ENCODE assay signal across 1 cellular context in genomic region chr9:35056571-35057270, GRCh38.
TF ChIP-seq lines count a peak whose summit lies in the region.

No MANE protein-coding gene starts in this region.

TF ChIP-seq in endothelial cell of umbilical vein, 7 proteins besides CTCF, POLR2A, EP300 and RAD21:
- no peak for TF ChIP-seq EZH2 (IDR thresholded peaks at IDR 0.05; ENCODE audit: borderline replicate concordance, low read depth, low read length, severe bottlenecking)
- TF ChIP-seq JUN (IDR thresholded peaks at IDR 0.05; ENCODE audit: borderline replicate concordance, insufficient read depth, insufficient read length, low read depth): no peak
- no peak for TF ChIP-seq GATA2 (IDR thresholded peaks at IDR 0.05; ENCODE audit: insufficient read depth, insufficient read length, low read depth, low read length)
- TF ChIP-seq POLR2AphosphoS5 (IDR thresholded peaks at IDR 0.05; ENCODE audit: insufficient read depth, low read depth, low read length): no peak
- TF ChIP-seq FOS (IDR thresholded peaks at IDR 0.05; ENCODE audit: borderline replicate concordance, insufficient read depth, low read length): no peak
